In genomic region chr20:57617079-57617795, GRCh38 we compare ENCODE assay signal across 14 cellular contexts. TPM values are rescaled to one million over a fixed set of nuclear protein-coding genes. Genes with fewer than 3 reads are reported as not detected.
DNase-seq lines count a peak whose midpoint lies in the region; ATAC-seq and TF ChIP-seq lines count a peak whose summit lies in the region.
"Had no signal": no experiment of that assay in that cellular context is flagged by ENCODE, and none has a peak within 500 bp of the region (broad histone marks: within the 10 kb centered on the region; RNA-seq: fewer than 3 reads in every experiment).

No MANE protein-coding gene starts in this region.

- intact Hi-C loops in CD8-positive, alpha-beta T cell (cut with DNase I, micrococcal nuclease): no loop called here

- POLR2A ChIA-PET in CD8-positive, alpha-beta T cell (lab: Charles Lee): interaction anchor here (1.6 to 4.1 kb wide), 2 partner anchors 12 kb away, joined by 7 to 82 read pairs; no protein-coding TSS in a partner anchor
- POLR2A ChIA-PET in HEK293 (lab: Yijun Ruan, JAX): no interaction called here
- POLR2A ChIA-PET in activated naive CD8-positive, alpha-beta T cell treated with anti-CD3 and anti-CD28 coated beads, Interleukin-2, amount 10 ng/mL, durations not matched to agents 7 days and 5 days (lab: Charles Lee): interaction anchor here (0.7 to 4.6 kb wide), 2 partner anchors 12 to 219 kb away, joined by 3 to 103 read pairs; no protein-coding TSS in a partner anchor

- H3K4me3 Mint-ChIP-seq in CD8-positive, alpha-beta T cell: peak overlapping the region; percentile 89
- no peak overlapping the region for H3K4me3 Mint-ChIP-seq in activated naive CD8-positive, alpha-beta T cell treated with anti-CD3 and anti-CD28 coated beads, Interleukin-2, amount 10 ng/mL, durations not matched to agents 7 days and 5 days

- TF ChIP-seq CTCF in CD8-positive, alpha-beta T cell (IDR thresholded peaks at IDR 0.05): no peak
- TF ChIP-seq CTCF in HEK293 (tag by site-specific recombination; IDR thresholded peaks at IDR 0.05) (no peak), neutrophil (IDR thresholded peaks at IDR 0.05) (no peak)

- H3K36me3 ChIP-seq in CD8-positive, alpha-beta T cell (ENCODE audit: insufficient read depth, low read length): peaks cover 18% of the 10 kb centered on the region
- H3K36me3 ChIP-seq in HEK293 (ENCODE audit: control insufficient read depth in 2 of 2, insufficient read depth in 1 of 2, low read length in 2 of 2) (no peaks in the 10 kb centered on the region), neutrophil (peaks cover 53% of the 10 kb centered on the region)
- H3K36me3 ChIP-seq: esophagus muscularis mucosa had no signal

- no peak for ATAC-seq in CD8-positive, alpha-beta T cell
- no peak for ATAC-seq in activated naive CD8-positive, alpha-beta T cell treated with anti-CD3 and anti-CD28 coated beads, Interleukin-2, amount 10 ng/mL, durations not matched to agents 7 days and 5 days (ENCODE audit: low read depth)
- no peak for ATAC-seq in GM18505 (IDR thresholded peaks at IDR 0.05; ENCODE audit: unreplicated experiment)

- CTCF ChIA-PET in CD8-positive, alpha-beta T cell (lab: Charles Lee): interaction anchor here (0.9 to 11.0 kb wide), 5 partner anchors 20 to 563 kb away, joined by 3 to 103 read pairs (median 9); no protein-coding TSS in a partner anchor
- CTCF ChIA-PET in HEK293 (lab: Yijun Ruan, JAX): interaction anchor here (0.6 to 1.4 kb wide), 2 partner anchors 116 to 470 kb away, joined by 3 to 5 read pairs; no protein-coding TSS in a partner anchor

- peaks cover 65% of the 10 kb centered on the region for H3K4me1 ChIP-seq in CD8-positive, alpha-beta T cell (ENCODE audit: insufficient read depth, low read length)
- H3K4me1 ChIP-seq in HEK293 (ENCODE audit: control insufficient read depth, insufficient read depth, low read length) (peaks cover 3% of the 10 kb centered on the region; the same call in 1 of the 2 replicates), neutrophil (ENCODE audit: control insufficient read depth in 1 of 2, insufficient read depth in 1 of 2, low read depth in 1 of 2, low read length in 1 of 2) (peaks cover 44 to 47% of the 10 kb centered on the region in 2 experiments)

- H3K27ac Mint-ChIP-seq in CD8-positive, alpha-beta T cell: peak overlapping the region; percentile 98
- peak overlapping the region; percentile 98 for H3K27ac Mint-ChIP-seq in activated naive CD8-positive, alpha-beta T cell treated with anti-CD3 and anti-CD28 coated beads, Interleukin-2, amount 10 ng/mL, durations not matched to agents 7 days and 5 days

- H3K27me3 Mint-ChIP-seq in CD8-positive, alpha-beta T cell (ENCODE audit: low read depth): no peaks in the 10 kb centered on the region
- H3K27me3 Mint-ChIP-seq in activated naive CD8-positive, alpha-beta T cell treated with anti-CD3 and anti-CD28 coated beads, Interleukin-2, amount 10 ng/mL, durations not matched to agents 7 days and 5 days: no peaks in the 10 kb centered on the region

- TF ChIP-seq POLR2A in GM18505 (IDR thresholded peaks at IDR 0.05; ENCODE audit: borderline replicate concordance, extremely low read depth, insufficient read depth, insufficient read length): no peak

- no peaks in the 10 kb centered on the region for H3K9me3 Mint-ChIP-seq in CD8-positive, alpha-beta T cell
- no peaks in the 10 kb centered on the region for H3K9me3 Mint-ChIP-seq in activated naive CD8-positive, alpha-beta T cell treated with anti-CD3 and anti-CD28 coated beads, Interleukin-2, amount 10 ng/mL, durations not matched to agents 7 days and 5 days

- H3K36me3 Mint-ChIP-seq in CD8-positive, alpha-beta T cell: peaks cover 36% of the 10 kb centered on the region
- peaks cover 15% of the 10 kb centered on the region for H3K36me3 Mint-ChIP-seq in activated naive CD8-positive, alpha-beta T cell treated with anti-CD3 and anti-CD28 coated beads, Interleukin-2, amount 10 ng/mL, durations not matched to agents 7 days and 5 days

- peak in 1 of 7 experiments; percentile 43 for DNase-seq in CD8-positive, alpha-beta T cell
- DNase-seq in activated naive CD8-positive, alpha-beta T cell treated with anti-CD3 and anti-CD28 coated beads, Interleukin-2, amount 10 ng/mL, durations not matched to agents 7 days and 5 days: no peak
- no peak for DNase-seq in activated CD8-positive, alpha-beta memory T cell treated with anti-CD3 and anti-CD28 coated beads, Interleukin-2, amount 50 U/mL, for 4 hours
- DNase-seq in NCI-H1092 (lab: John Stamatoyannopoulos, UW): no peak
- DNase-seq: amygdala, COR-L47, cortex of kidney, GDM1 had no signal

- H3K4me3 ChIP-seq in CD8-positive, alpha-beta T cell (ENCODE audit: low read depth, low read length): no peak overlapping the region
- H3K4me3 ChIP-seq in HEK293 (ENCODE audit: low read depth, low read length) (no peak overlapping the region), neutrophil (ENCODE audit: low read depth in 1 of 2, low read length in 1 of 2) (peak overlapping the region in 1 of 2 experiments; percentile 71)
- H3K4me3 ChIP-seq: esophagus muscularis mucosa had no signal

- H3K27ac ChIP-seq in CD8-positive, alpha-beta T cell (ENCODE audit: low read depth, low read length): no peak overlapping the region
- H3K27ac ChIP-seq in HEK293 (ENCODE audit: extremely low read depth, low read depth, low read length) (no peak overlapping the region), neutrophil (peak overlapping the region; percentile 95)
- H3K27ac ChIP-seq: esophagus muscularis mucosa had no signal

- no peaks in the 10 kb centered on the region for H3K9me3 ChIP-seq in CD8-positive, alpha-beta T cell (ENCODE audit: low read length)
- H3K9me3 ChIP-seq in HEK293 (ENCODE audit: control insufficient read depth, insufficient read depth, low read depth, low read length) (no peaks in the 10 kb centered on the region), neutrophil (no peaks in the 10 kb centered on the region)
- H3K9me3 ChIP-seq: esophagus muscularis mucosa had no signal

- no peaks in the 10 kb centered on the region for H3K27me3 ChIP-seq in CD8-positive, alpha-beta T cell (ENCODE audit: insufficient read depth, low read length)
- peaks cover 7% of the 10 kb centered on the region for H3K27me3 ChIP-seq in neutrophil

- H3K4me1 Mint-ChIP-seq in CD8-positive, alpha-beta T cell (ENCODE audit: low read depth): peaks cover 54% of the 10 kb centered on the region
- H3K4me1 Mint-ChIP-seq in activated naive CD8-positive, alpha-beta T cell treated with anti-CD3 and anti-CD28 coated beads, Interleukin-2, amount 10 ng/mL, durations not matched to agents 7 days and 5 days: peaks cover 39% of the 10 kb centered on the region

TF ChIP-seq in HEK293, 187 proteins besides CTCF, POLR2A, EP300 and RAD21:
- TF ChIP-seq ZNF121 (tag by site-specific recombination; IDR thresholded peaks at IDR 0.05): peak; percentile 77
- TF ChIP-seq ZBTB8A (tag by site-specific recombination; IDR thresholded peaks at IDR 0.05): no peak

RNA-seq across cellular contexts. Expression of gene ZBP1, which starts 3.0 kb away (rescaled TPM):
- total RNA-seq in CD8-positive, alpha-beta T cell: 10 to 100 TPM; 21.1 to 28.3 TPM
- 10 to 100 TPM; 27.5 to 28.5 TPM for total RNA-seq in activated naive CD8-positive, alpha-beta T cell treated with anti-CD3 and anti-CD28 coated beads, Interleukin-2, amount 10 ng/mL, durations not matched to agents 7 days and 5 days
- total RNA-seq: SK-MEL-5, temporal lobe had no signal

RNA-seq across cellular contexts. Expression of gene PCK1, which starts 56.3 kb away (rescaled TPM):
- not detected for total RNA-seq in CD8-positive, alpha-beta T cell
- total RNA-seq in activated naive CD8-positive, alpha-beta T cell treated with anti-CD3 and anti-CD28 coated beads, Interleukin-2, amount 10 ng/mL, durations not matched to agents 7 days and 5 days: not detected
